20 cellular contexts compared by ENCODE assay signal in the genomic region with DNA sequence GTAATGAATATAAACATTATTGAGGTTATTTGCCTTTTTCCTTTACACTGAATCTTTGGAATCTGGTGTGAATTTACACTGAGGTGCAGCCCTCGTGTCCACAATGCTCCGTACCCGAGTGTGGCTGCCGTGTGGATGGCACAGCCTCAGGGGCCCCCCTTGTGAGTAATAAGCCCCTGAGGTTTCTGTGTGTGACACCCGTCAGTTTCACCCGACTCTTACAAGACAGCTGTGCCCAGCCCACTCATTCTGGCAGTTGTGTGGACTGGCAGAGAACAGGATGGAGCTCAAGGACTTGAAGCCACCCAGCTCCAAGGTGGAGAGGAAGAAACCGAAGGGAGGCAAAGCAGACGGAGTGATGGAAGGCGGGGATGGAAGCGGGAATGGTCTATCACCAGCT. TPM values are rescaled to one million over a fixed set of nuclear protein-coding genes. Genes with fewer than 3 reads are reported as not detected.
DNase-seq lines count a peak whose midpoint lies in the region; ATAC-seq and TF ChIP-seq lines count a peak whose summit lies in the region.
"Had no signal": no experiment of that assay in that cellular context is flagged by ENCODE, and none has a peak within 500 bp of the region (broad histone marks: within the 10 kb centered on the region; RNA-seq: fewer than 3 reads in every experiment).

No MANE protein-coding gene starts in this region.

- no peak overlapping the region for H3K4me3 Mint-ChIP-seq in activated CD4-positive, alpha-beta memory T cell treated with anti-CD3 and anti-CD28 coated beads for 36 hours
- H3K4me3 Mint-ChIP-seq in activated CD4-positive, alpha-beta memory T cell treated with anti-CD3 and anti-CD28 coated beads, Interleukin-2, amount 10 ng/mL, durations not matched to agents 7 days and 5 days, result no peak overlapping the region
- H3K4me3 Mint-ChIP-seq in CD8-positive, alpha-beta T cell, result no peak overlapping the region
- no peak overlapping the region for H3K4me3 Mint-ChIP-seq in activated naive CD8-positive, alpha-beta T cell treated with anti-CD3 and anti-CD28 coated beads for 36 hours
- H3K4me3 Mint-ChIP-seq in natural killer cell treated with Interleukin-12 subunit alpha and Interleukin-12 subunit beta and Interleukin-15 and Interleukin-18, amount 100 ng/mL, for 72 hours, result no peak overlapping the region
- H3K4me3 Mint-ChIP-seq: GM23338 had no signal

- H3K27ac ChIP-seq in CD8-positive, alpha-beta T cell (ENCODE audit: low read depth, low read length), result no peak overlapping the region
- H3K27ac ChIP-seq in testis, result no peak overlapping the region
- H3K27ac ChIP-seq: BLaER1, HL-60 had no signal

- peaks cover 7% of the 10 kb centered on the region for H3K4me1 ChIP-seq in CD8-positive, alpha-beta T cell (ENCODE audit: insufficient read depth, low read length)
- H3K4me1 ChIP-seq in testis, result no peaks in the 10 kb centered on the region

- intact Hi-C loops in activated CD4-positive, alpha-beta memory T cell treated with anti-CD3 and anti-CD28 coated beads for 36 hours (cut with micrococcal nuclease), result no loop called here
- intact Hi-C loops in CD8-positive, alpha-beta T cell (cut with DNase I, micrococcal nuclease), result no loop called here
- intact Hi-C loops in testis (cut with DNase I; ENCODE audit: low total_unique reads), result no loop called here

- no peak overlapping the region for H3K4me3 ChIP-seq in CD8-positive, alpha-beta T cell (ENCODE audit: low read depth, low read length)
- H3K4me3 ChIP-seq in testis, result no peak overlapping the region
- H3K4me3 ChIP-seq: BLaER1, GM23338 had no signal

- H3K27ac Mint-ChIP-seq in activated CD4-positive, alpha-beta memory T cell treated with anti-CD3 and anti-CD28 coated beads for 36 hours, result no peak overlapping the region
- H3K27ac Mint-ChIP-seq in activated CD4-positive, alpha-beta memory T cell treated with anti-CD3 and anti-CD28 coated beads, Interleukin-2, amount 10 ng/mL, durations not matched to agents 7 days and 5 days, result no peak overlapping the region
- peak overlapping the region; percentile 77 for H3K27ac Mint-ChIP-seq in CD8-positive, alpha-beta T cell
- H3K27ac Mint-ChIP-seq in activated naive CD8-positive, alpha-beta T cell treated with anti-CD3 and anti-CD28 coated beads for 36 hours, result no peak overlapping the region
- no peak overlapping the region for H3K27ac Mint-ChIP-seq in natural killer cell treated with Interleukin-12 subunit alpha and Interleukin-12 subunit beta and Interleukin-15 and Interleukin-18, amount 100 ng/mL, for 72 hours
- H3K27ac Mint-ChIP-seq: GM23338 had no signal

- ATAC-seq in CD8-positive, alpha-beta T cell, result no peak
- ATAC-seq in natural killer cell treated with Interleukin-12 subunit alpha and Interleukin-12 subunit beta and Interleukin-15 and Interleukin-18, amount 100 ng/mL, for 72 hours, result peak; percentile 62 to 78
- ATAC-seq: GM23338, HCT116 had no signal

- no peaks in the 10 kb centered on the region for H3K27me3 Mint-ChIP-seq in activated CD4-positive, alpha-beta memory T cell treated with anti-CD3 and anti-CD28 coated beads for 36 hours
- H3K27me3 Mint-ChIP-seq in activated CD4-positive, alpha-beta memory T cell treated with anti-CD3 and anti-CD28 coated beads, Interleukin-2, amount 10 ng/mL, durations not matched to agents 7 days and 5 days, result no peaks in the 10 kb centered on the region
- no peaks in the 10 kb centered on the region for H3K27me3 Mint-ChIP-seq in CD8-positive, alpha-beta T cell (ENCODE audit: low read depth)
- H3K27me3 Mint-ChIP-seq in activated naive CD8-positive, alpha-beta T cell treated with anti-CD3 and anti-CD28 coated beads for 36 hours, result no peaks in the 10 kb centered on the region
- H3K27me3 Mint-ChIP-seq in natural killer cell treated with Interleukin-12 subunit alpha and Interleukin-12 subunit beta and Interleukin-15 and Interleukin-18, amount 100 ng/mL, for 72 hours, result no peaks in the 10 kb centered on the region

- POLR2A ChIA-PET in activated CD4-positive, alpha-beta memory T cell treated with anti-CD3 and anti-CD28 coated beads for 36 hours (lab: Charles Lee), result no interaction called here
- POLR2A ChIA-PET in activated CD4-positive, alpha-beta memory T cell treated with anti-CD3 and anti-CD28 coated beads, Interleukin-2, amount 10 ng/mL, durations not matched to agents 7 days and 5 days (lab: Charles Lee), result interaction anchor here (1.1 to 5.3 kb wide), 3 partner anchors 9 to 42 kb away, joined by 3 to 31 read pairs (median 4); a partner anchor contains a TSS
- POLR2A ChIA-PET in CD8-positive, alpha-beta T cell (lab: Charles Lee), result no interaction called here

- H3K36me3 Mint-ChIP-seq in activated CD4-positive, alpha-beta memory T cell treated with anti-CD3 and anti-CD28 coated beads for 36 hours, result peaks cover 32% of the 10 kb centered on the region
- peaks cover 25% of the 10 kb centered on the region for H3K36me3 Mint-ChIP-seq in activated CD4-positive, alpha-beta memory T cell treated with anti-CD3 and anti-CD28 coated beads, Interleukin-2, amount 10 ng/mL, durations not matched to agents 7 days and 5 days (ENCODE audit: low read depth)
- H3K36me3 Mint-ChIP-seq in CD8-positive, alpha-beta T cell, result peaks cover 28% of the 10 kb centered on the region
- peaks cover 31% of the 10 kb centered on the region for H3K36me3 Mint-ChIP-seq in activated naive CD8-positive, alpha-beta T cell treated with anti-CD3 and anti-CD28 coated beads for 36 hours
- H3K36me3 Mint-ChIP-seq in natural killer cell treated with Interleukin-12 subunit alpha and Interleukin-12 subunit beta and Interleukin-15 and Interleukin-18, amount 100 ng/mL, for 72 hours, result peaks cover 16% of the 10 kb centered on the region

- H3K9me3 ChIP-seq in CD8-positive, alpha-beta T cell (ENCODE audit: low read length), result no peaks in the 10 kb centered on the region
- H3K9me3 ChIP-seq in testis, result no peaks in the 10 kb centered on the region
- H3K9me3 ChIP-seq: BLaER1 had no signal

- WGBS in testis, 2 donors, result 90 to 92% methylated on average over 10 of the region's 10 CpGs

- H3K9me3 Mint-ChIP-seq in activated CD4-positive, alpha-beta memory T cell treated with anti-CD3 and anti-CD28 coated beads for 36 hours, result peaks cover 4% of the 10 kb centered on the region
- no peaks in the 10 kb centered on the region for H3K9me3 Mint-ChIP-seq in activated CD4-positive, alpha-beta memory T cell treated with anti-CD3 and anti-CD28 coated beads, Interleukin-2, amount 10 ng/mL, durations not matched to agents 7 days and 5 days
- H3K9me3 Mint-ChIP-seq in CD8-positive, alpha-beta T cell, result peaks cover 8% of the 10 kb centered on the region
- H3K9me3 Mint-ChIP-seq in activated naive CD8-positive, alpha-beta T cell treated with anti-CD3 and anti-CD28 coated beads for 36 hours, result peaks cover 3% of the 10 kb centered on the region
- no peaks in the 10 kb centered on the region for H3K9me3 Mint-ChIP-seq in natural killer cell treated with Interleukin-12 subunit alpha and Interleukin-12 subunit beta and Interleukin-15 and Interleukin-18, amount 100 ng/mL, for 72 hours
- H3K9me3 Mint-ChIP-seq: GM23338 had no signal

- peak; percentile 35 for DNase-seq in activated CD4-positive, alpha-beta memory T cell treated with anti-CD3 and anti-CD28 coated beads for 36 hours
- DNase-seq in activated CD4-positive, alpha-beta memory T cell treated with anti-CD3 and anti-CD28 coated beads, Interleukin-2, amount 10 ng/mL, durations not matched to agents 7 days and 5 days, result no peak
- DNase-seq in CD8-positive, alpha-beta T cell, result no peak
- peak; percentile 30 for DNase-seq in activated naive CD8-positive, alpha-beta T cell treated with anti-CD3 and anti-CD28 coated beads for 36 hours
- no peak for DNase-seq in natural killer cell treated with Interleukin-12 subunit alpha and Interleukin-12 subunit beta and Interleukin-15 and Interleukin-18, amount 100 ng/mL, for 72 hours (ENCODE audit: low spot score)
- DNase-seq in T1000 (lab: John Stamatoyannopoulos, UW) (no peak), NCI-H146 treated with DMSO at 0.1 percent for 48 hours (lab: John Stamatoyannopoulos, UW; ENCODE audit: unreplicated experiment) (no peak), testis (no peak)
- DNase-seq: GF-D8, NCI-H1105 treated with DMSO at 0.1 percent for 48 hours, NCI-H1930, NCI-H446 treated with DMSO at 0.1 percent for 48 hours, NCI-H748 treated with DMSO at 0.1 percent for 48 hours, OCI-M1, RPMI8226 had no signal

- H3K36me3 ChIP-seq in CD8-positive, alpha-beta T cell (ENCODE audit: insufficient read depth, low read length), result no peaks in the 10 kb centered on the region
- H3K36me3 ChIP-seq in testis (ENCODE audit: low read depth, missing control alignments), result no peaks in the 10 kb centered on the region

- CTCF ChIA-PET in activated CD4-positive, alpha-beta memory T cell treated with anti-CD3 and anti-CD28 coated beads for 36 hours (lab: Charles Lee), result no interaction called here
- CTCF ChIA-PET in activated CD4-positive, alpha-beta memory T cell treated with anti-CD3 and anti-CD28 coated beads, Interleukin-2, amount 10 ng/mL, durations not matched to agents 7 days and 5 days (lab: Charles Lee), result interaction anchor here (1.4 kb wide), 1 partner anchor 16 kb away, joined by 3 read pairs; no protein-coding TSS in a partner anchor
- CTCF ChIA-PET in CD8-positive, alpha-beta T cell (lab: Charles Lee), result no interaction called here

- no peaks in the 10 kb centered on the region for H3K27me3 ChIP-seq in CD8-positive, alpha-beta T cell (ENCODE audit: insufficient read depth, low read length)
- no peaks in the 10 kb centered on the region for H3K27me3 ChIP-seq in testis

- no peak for TF ChIP-seq POLR2A in testis (IDR thresholded peaks at IDR 0.05)

- TF ChIP-seq CTCF in CD8-positive, alpha-beta T cell (IDR thresholded peaks at IDR 0.05), result no peak
- TF ChIP-seq CTCF in testis (IDR thresholded peaks at IDR 0.05), result no peak

- H3K4me1 Mint-ChIP-seq in activated CD4-positive, alpha-beta memory T cell treated with anti-CD3 and anti-CD28 coated beads for 36 hours (ENCODE audit: low read depth), result peaks cover 23% of the 10 kb centered on the region
- peaks cover 35% of the 10 kb centered on the region for H3K4me1 Mint-ChIP-seq in activated CD4-positive, alpha-beta memory T cell treated with anti-CD3 and anti-CD28 coated beads, Interleukin-2, amount 10 ng/mL, durations not matched to agents 7 days and 5 days
- H3K4me1 Mint-ChIP-seq in CD8-positive, alpha-beta T cell (ENCODE audit: low read depth), result peaks cover 22% of the 10 kb centered on the region
- H3K4me1 Mint-ChIP-seq in activated naive CD8-positive, alpha-beta T cell treated with anti-CD3 and anti-CD28 coated beads for 36 hours, result peaks cover 17% of the 10 kb centered on the region
- peaks cover 18 to 50% of the 10 kb centered on the region in 2 donors for H3K4me1 Mint-ChIP-seq in natural killer cell treated with Interleukin-12 subunit alpha and Interleukin-12 subunit beta and Interleukin-15 and Interleukin-18, amount 100 ng/mL, for 72 hours (ENCODE audit: low read depth in 2 of 2)

RNA-seq across cellular contexts. Expression of a gene that starts 7.8 kb away (rescaled TPM):
- total RNA-seq in activated CD4-positive, alpha-beta memory T cell treated with anti-CD3 and anti-CD28 coated beads for 36 hours, result not detected
- total RNA-seq in activated CD4-positive, alpha-beta memory T cell treated with anti-CD3 and anti-CD28 coated beads, Interleukin-2, amount 10 ng/mL, durations not matched to agents 7 days and 5 days, result not detected
- total RNA-seq in CD8-positive, alpha-beta T cell, result not detected
- total RNA-seq in activated naive CD8-positive, alpha-beta T cell treated with anti-CD3 and anti-CD28 coated beads for 36 hours, result under 1 TPM in 1 of 2 experiments, not detected in 1; 0.14 TPM
- total RNA-seq in natural killer cell treated with Interleukin-12 subunit alpha and Interleukin-12 subunit beta and Interleukin-15 and Interleukin-18, amount 100 ng/mL, for 72 hours, result not detected
- under 1 TPM; 0.63 to 0.81 TPM for total RNA-seq in testis
- 0.42 TPM for polyA plus RNA-seq in testis (ENCODE audit: insufficient read depth, low read depth, low replicate concordance)
- total RNA-seq: Daoy, GM23338 had no signal

RNA-seq across cellular contexts. Expression of a gene that starts 42.2 kb away (rescaled TPM):
- total RNA-seq in activated CD4-positive, alpha-beta memory T cell treated with anti-CD3 and anti-CD28 coated beads for 36 hours, result 10 to 100 TPM; 66.6 to 72.4 TPM
- total RNA-seq in activated CD4-positive, alpha-beta memory T cell treated with anti-CD3 and anti-CD28 coated beads, Interleukin-2, amount 10 ng/mL, durations not matched to agents 7 days and 5 days, result 10 to 100 TPM; 58.9 to 66.2 TPM
- 10 to 100 TPM; 30.5 to 34.1 TPM for total RNA-seq in CD8-positive, alpha-beta T cell
- 10 to 100 TPM; 65.6 TPM for total RNA-seq in activated naive CD8-positive, alpha-beta T cell treated with anti-CD3 and anti-CD28 coated beads for 36 hours
- total RNA-seq in natural killer cell treated with Interleukin-12 subunit alpha and Interleukin-12 subunit beta and Interleukin-15 and Interleukin-18, amount 100 ng/mL, for 72 hours, result 10 to 100 TPM; 29.4 to 68.3 TPM
- total RNA-seq in testis, result 10 to 100 TPM; 72.2 to 73.4 TPM
- 130 TPM for polyA plus RNA-seq in testis (ENCODE audit: insufficient read depth, low read depth, low replicate concordance)

RNA-seq across cellular contexts. Expression of a gene that starts 43.1 kb away (rescaled TPM):
- total RNA-seq in activated CD4-positive, alpha-beta memory T cell treated with anti-CD3 and anti-CD28 coated beads for 36 hours, result 10 to 100 TPM; 65.9 to 70.2 TPM
- total RNA-seq in activated CD4-positive, alpha-beta memory T cell treated with anti-CD3 and anti-CD28 coated beads, Interleukin-2, amount 10 ng/mL, durations not matched to agents 7 days and 5 days, result 10 to 100 TPM; 67.2 to 68.8 TPM
- 10 to 100 TPM; 53.8 to 58.7 TPM for total RNA-seq in CD8-positive, alpha-beta T cell
- 10 to 100 TPM; 87.7 to 88.9 TPM for total RNA-seq in activated naive CD8-positive, alpha-beta T cell treated with anti-CD3 and anti-CD28 coated beads for 36 hours
- 10 to 100 TPM; 51.4 to 86.2 TPM for total RNA-seq in natural killer cell treated with Interleukin-12 subunit alpha and Interleukin-12 subunit beta and Interleukin-15 and Interleukin-18, amount 100 ng/mL, for 72 hours
- total RNA-seq in testis, result 100 to 1,000 TPM; 152 to 168 TPM
- polyA plus RNA-seq in testis (ENCODE audit: insufficient read depth, low read depth, low replicate concordance), result 103 TPM

RNA-seq across cellular contexts. Expression of a gene that starts 43.7 kb away (rescaled TPM):
- total RNA-seq in activated CD4-positive, alpha-beta memory T cell treated with anti-CD3 and anti-CD28 coated beads for 36 hours, result not detected
- total RNA-seq in activated CD4-positive, alpha-beta memory T cell treated with anti-CD3 and anti-CD28 coated beads, Interleukin-2, amount 10 ng/mL, durations not matched to agents 7 days and 5 days, result not detected
- not detected for total RNA-seq in CD8-positive, alpha-beta T cell
- total RNA-seq in activated naive CD8-positive, alpha-beta T cell treated with anti-CD3 and anti-CD28 coated beads for 36 hours, result not detected
- not detected for total RNA-seq in natural killer cell treated with Interleukin-12 subunit alpha and Interleukin-12 subunit beta and Interleukin-15 and Interleukin-18, amount 100 ng/mL, for 72 hours
- total RNA-seq in testis, result 10 to 100 TPM; 19.9 to 33.7 TPM
- polyA plus RNA-seq in testis (ENCODE audit: insufficient read depth, low read depth, low replicate concordance), result 31.9 TPM
- total RNA-seq: Daoy had no signal

Comparison
In these comparisons a context has a peak if more than half of its experiments do, and no peak if none do; other contexts are left out.
1. DNase-seq: peak in activated CD4-positive, alpha-beta memory T cell treated with anti-CD3 and anti-CD28 coated beads for 36 hours (single experiment) and activated naive CD8-positive, alpha-beta T cell treated with anti-CD3 and anti-CD28 coated beads for 36 hours (single experiment); none in activated CD4-positive, alpha-beta memory T cell treated with anti-CD3 and anti-CD28 coated beads, Interleukin-2, amount 10 ng/mL, durations not matched to agents 7 days and 5 days (single experiment), CD8-positive, alpha-beta T cell (0 of 7), natural killer cell treated with Interleukin-12 subunit alpha and Interleukin-12 subunit beta and Interleukin-15 and Interleukin-18, amount 100 ng/mL, for 72 hours (single experiment), T1000 (single experiment), NCI-H146 treated with DMSO at 0.1 percent for 48 hours (single experiment) and testis (single experiment).